In genomic region chr11:2797181-2797711, GRCh38 we compare ENCODE assay signal across 19 cellular contexts.
DNase-seq lines count a peak whose midpoint lies in the region; ATAC-seq and TF ChIP-seq lines count a peak whose summit lies in the region.
"Had no signal": no experiment of that assay in that cellular context is flagged by ENCODE, and none has a peak within 500 bp of the region (broad histone marks: within the 10 kb centered on the region; RNA-seq: fewer than 3 reads in every experiment).

No MANE protein-coding gene starts in this region.

- TF ChIP-seq POLR2A in thyroid gland (IDR thresholded peaks at IDR 0.05) (no peak), GM18505 (IDR thresholded peaks at IDR 0.05; ENCODE audit: borderline replicate concordance, extremely low read depth, insufficient read depth, insufficient read length) (no peak)

- H3K9me3 Mint-ChIP-seq in activated T-cell treated with anti-CD3 and anti-CD28 coated beads, Interleukin-2, amount 50 U/mL, for 72 hours = no peaks in the 10 kb centered on the region
- H3K9me3 Mint-ChIP-seq: activated naive CD4-positive, alpha-beta T cell treated with anti-CD3 and anti-CD28 coated beads for 36 hours; CD4-positive, alpha-beta T cell had no signal

- 22% methylated on average over 9 of the region's 19 CpGs for WGBS in mammary epithelial cell (ENCODE audit: low coverage, missing lambda C conversion rate)
- 90 to 92% methylated on average over 16 to 19 of the region's 19 CpGs for WGBS in thyroid gland, 2 donors

- H3K4me2 ChIP-seq in mammary epithelial cell (ENCODE audit: insufficient read depth, low read depth, low read length) = peak overlapping the region; percentile 55
- H3K4me2 ChIP-seq: A549 had no signal

- no peaks in the 10 kb centered on the region for H3K9me3 ChIP-seq in mammary epithelial cell (replicated peaks; ENCODE audit: insufficient read depth, low read length)
- H3K9me3 ChIP-seq in mucosa of descending colon = no peaks in the 10 kb centered on the region
- no peaks in the 10 kb centered on the region for H3K9me3 ChIP-seq in thyroid gland

- H2AFZ ChIP-seq in mammary epithelial cell (ENCODE audit: low read depth, low read length) = peak overlapping the region; percentile 2

- no peak for ATAC-seq in activated T-cell treated with anti-CD3 and anti-CD28 coated beads, Interleukin-2, amount 50 U/mL, for 72 hours (replicated peaks in 1 of 2)
- ATAC-seq in mucosa of descending colon = no peak
- no peak for ATAC-seq in GM19328 (IDR thresholded peaks at IDR 0.05; ENCODE audit: unreplicated experiment)
- no peak for ATAC-seq in GM18505 (IDR thresholded peaks at IDR 0.05; ENCODE audit: unreplicated experiment)
- ATAC-seq: A549; activated CD8-positive, alpha-beta T cell treated with anti-CD3 and anti-CD28 coated beads, Interleukin-2, amount 10 ng/mL, durations not matched to agents 7 days and 5 days; left colon had no signal

- peak; percentile 8 for DNase-seq in activated T-cell treated with anti-CD3 and anti-CD28 coated beads, Interleukin-2, amount 50 U/mL, for 1 hour
- DNase-seq in activated T-cell treated with anti-CD3 and anti-CD28 coated beads, Interleukin-2, amount 50 U/mL, for 72 hours = no peak
- DNase-seq in mammary epithelial cell (peak; percentile 12), mucosa of descending colon (peak in 2 of 3 donors; percentile 9 to 40), thyroid gland (peak; percentile 0 to 3), NCI-H1105 treated with DMSO at 0.1 percent for 48 hours (lab: John Stamatoyannopoulos, UW) (no peak)
- DNase-seq: activated CD8-positive, alpha-beta T cell treated with anti-CD3 and anti-CD28 coated beads, Interleukin-2, amount 10 ng/mL, durations not matched to agents 7 days and 5 days; DMS79 treated with DMSO at 0.1 percent for 48 hours; effector CD8-positive, alpha-beta T cell; hypothalamus; Kasumi-1; NCI-H446 treated with DMSO at 0.1 percent for 48 hours had no signal

- H3K27me3 ChIP-seq in mammary epithelial cell (ENCODE audit: insufficient read depth, low read length) (peaks cover 6% of the 10 kb centered on the region), thyroid gland (no peaks in the 10 kb centered on the region)
- H3K27me3 ChIP-seq: tibial nerve had no signal

- no peak overlapping the region for H3K27ac ChIP-seq in mammary epithelial cell (ENCODE audit: insufficient read depth, low read depth, low read length)
- H3K27ac ChIP-seq in thyroid gland = no peak overlapping the region
- H3K27ac ChIP-seq: A549, tibial nerve had no signal

- H3K4me3 ChIP-seq in mammary epithelial cell (replicated peaks in 1 of 3; ENCODE audit: insufficient read depth in 1 of 3, low read depth in 2 of 3, low read length in 3 of 3) (no peak overlapping the region), mucosa of descending colon (no peak overlapping the region), thyroid gland (replicated peaks in 1 of 3) (no peak overlapping the region)
- H3K4me3 ChIP-seq: A549, tibial nerve had no signal

- H3K79me2 ChIP-seq in mammary epithelial cell (ENCODE audit: insufficient read depth, low read length) = no peaks in the 10 kb centered on the region

- H3K9ac ChIP-seq in mammary epithelial cell (ENCODE audit: insufficient read depth, low read length) = no peak overlapping the region

- dilution Hi-C loops in mammary epithelial cell (cut with HindIII; ENCODE audit: low sequenced_read_pairs) = no loop called here

- H3K4me1 ChIP-seq in mammary epithelial cell (ENCODE audit: insufficient read depth, low read length) = peaks cover 3% of the 10 kb centered on the region
- no peaks in the 10 kb centered on the region for H3K4me1 ChIP-seq in mucosa of descending colon (ENCODE audit: low read depth)
- H3K4me1 ChIP-seq in thyroid gland = peaks cover 0 to 7% of the 10 kb centered on the region in 2 donors
- H3K4me1 ChIP-seq: A549 had no signal

- H3K27ac Mint-ChIP-seq in activated T-cell treated with anti-CD3 and anti-CD28 coated beads, Interleukin-2, amount 50 U/mL, for 72 hours = no peak overlapping the region
- H3K27ac Mint-ChIP-seq: activated CD8-positive, alpha-beta T cell treated with anti-CD3 and anti-CD28 coated beads, Interleukin-2, amount 10 ng/mL, durations not matched to agents 7 days and 5 days; activated naive CD4-positive, alpha-beta T cell treated with anti-CD3 and anti-CD28 coated beads for 36 hours; CD4-positive, alpha-beta T cell had no signal

- H3K36me3 ChIP-seq in mammary epithelial cell (ENCODE audit: insufficient read depth, low read length) = no peaks in the 10 kb centered on the region
- H3K36me3 ChIP-seq in mucosa of descending colon (ENCODE audit: low read depth) = no peaks in the 10 kb centered on the region
- no peaks in the 10 kb centered on the region for H3K36me3 ChIP-seq in thyroid gland
- H3K36me3 ChIP-seq: tibial nerve had no signal

- H3K4me1 Mint-ChIP-seq in activated T-cell treated with anti-CD3 and anti-CD28 coated beads, Interleukin-2, amount 50 U/mL, for 72 hours (ENCODE audit: low read depth) = peaks cover 1% of the 10 kb centered on the region

- H3K36me3 Mint-ChIP-seq in activated T-cell treated with anti-CD3 and anti-CD28 coated beads, Interleukin-2, amount 50 U/mL, for 72 hours (ENCODE audit: insufficient read depth in 2 of 2) = no peaks in the 10 kb centered on the region

- CTCF ChIA-PET in mammary epithelial cell (lab: Charles Lee; ENCODE audit: low non-redundant PET) = no interaction called here

- H4K20me1 ChIP-seq in mammary epithelial cell (ENCODE audit: insufficient read depth, low read length) = no peaks in the 10 kb centered on the region

- no peak overlapping the region for H3K4me3 Mint-ChIP-seq in activated T-cell treated with anti-CD3 and anti-CD28 coated beads, Interleukin-2, amount 50 U/mL, for 72 hours
- H3K4me3 Mint-ChIP-seq: activated CD8-positive, alpha-beta T cell treated with anti-CD3 and anti-CD28 coated beads, Interleukin-2, amount 10 ng/mL, durations not matched to agents 7 days and 5 days; activated naive CD4-positive, alpha-beta T cell treated with anti-CD3 and anti-CD28 coated beads for 36 hours; CD4-positive, alpha-beta T cell had no signal

- intact Hi-C loops in mammary epithelial cell (cut with micrococcal nuclease) (no loop called here), mucosa of descending colon (cut with DNase I, micrococcal nuclease) (no loop called here), thyroid gland (cut with DNase I) (no loop called here)

- in situ Hi-C loops in mammary epithelial cell (cut with MboI; ENCODE audit: low sequenced_read_pairs in 2 of 2) = no loop called here

- no peaks in the 10 kb centered on the region for H3K27me3 Mint-ChIP-seq in activated T-cell treated with anti-CD3 and anti-CD28 coated beads, Interleukin-2, amount 50 U/mL, for 72 hours (ENCODE audit: low read depth)
- H3K27me3 Mint-ChIP-seq: CD4-positive, alpha-beta T cell had no signal

- BruUV-seq in mammary epithelial cell (replicated peaks; lab: Mats Ljungman, UMichigan) = no TSS peak

- peak in 1 of 2 donors; percentile 7 for TF ChIP-seq CTCF in mammary epithelial cell (conservative IDR thresholded peaks at IDR 0.05 in 1 of 2, IDR thresholded peaks at IDR 0.05 in 1 of 2; ENCODE audit: extremely low read depth in 1 of 2, insufficient read depth in 1 of 2, low read depth in 1 of 2, low read length in 2 of 2)
- TF ChIP-seq CTCF in mucosa of descending colon (IDR thresholded peaks at IDR 0.05) = no peak
- no peak for TF ChIP-seq CTCF in thyroid gland (IDR thresholded peaks at IDR 0.05)

Comparison
In these comparisons a context has a peak if more than half of its experiments do, and no peak if none do; other contexts are left out.
1. DNase-seq: peak in activated T-cell treated with anti-CD3 and anti-CD28 coated beads, Interleukin-2, amount 50 U/mL, for 1 hour (single experiment), mammary epithelial cell (single experiment), mucosa of descending colon (2 of 3) and thyroid gland (2 of 2); none in activated T-cell treated with anti-CD3 and anti-CD28 coated beads, Interleukin-2, amount 50 U/mL, for 72 hours (0 of 2) and NCI-H1105 treated with DMSO at 0.1 percent for 48 hours (single experiment).